In the genomic region with DNA sequence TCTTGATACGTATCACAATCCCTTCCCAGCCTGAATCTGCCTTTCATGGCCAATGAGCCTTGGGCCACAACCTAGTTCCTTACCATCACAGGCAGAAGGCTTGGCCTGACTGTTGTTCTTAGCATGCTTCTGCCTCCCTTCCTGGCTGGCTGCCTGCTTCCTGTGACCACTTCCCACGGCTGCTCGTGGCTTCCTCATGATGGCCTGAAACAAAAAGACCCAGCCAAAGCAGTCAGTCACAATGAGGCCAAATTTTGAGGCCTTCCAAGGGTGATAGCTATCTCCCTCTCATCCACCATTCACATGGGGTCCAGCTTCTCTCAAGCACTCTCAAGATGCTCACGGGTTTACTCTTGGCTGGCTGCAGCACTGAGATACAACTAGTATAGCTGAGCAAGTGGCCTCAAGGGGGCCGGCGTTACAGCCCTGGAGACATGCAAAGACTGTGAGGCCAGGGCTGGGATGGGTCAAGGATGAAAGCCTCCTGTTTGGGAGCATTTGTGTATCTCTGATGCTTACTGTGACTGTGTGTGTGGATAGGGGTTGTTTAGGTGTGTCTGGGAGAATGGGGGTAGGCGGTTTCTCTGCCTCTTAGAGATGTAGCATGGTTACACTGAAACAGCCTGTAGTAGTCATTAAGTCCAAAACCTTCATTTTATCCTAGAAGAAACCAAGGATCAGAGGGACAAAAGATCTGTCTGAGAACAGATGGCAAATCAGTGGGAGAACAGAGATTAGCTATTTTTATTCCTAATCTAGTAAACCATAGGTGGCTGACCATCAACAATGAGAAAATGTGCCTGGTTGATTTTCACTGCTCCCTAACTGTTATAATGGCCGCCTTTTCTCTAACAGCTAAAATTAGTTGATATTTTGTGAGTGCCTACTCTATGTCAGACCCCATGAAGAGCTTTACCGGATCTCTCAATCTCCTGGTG, we compare ENCODE assay signal across 2 cellular contexts.
TF ChIP-seq lines count a peak whose summit lies in the region.

No MANE protein-coding gene starts in this region.

TF ChIP-seq in IMR-90, 13 proteins besides CTCF, POLR2A, EP300 and RAD21:
- TF ChIP-seq RFX5 (IDR thresholded peaks at IDR 0.05; ENCODE audit: low read depth, low read length) (no peak), FOS (IDR thresholded peaks at IDR 0.05; ENCODE audit: low read depth, low read length) (no peak), NFE2L2 (IDR thresholded peaks at IDR 0.05; ENCODE audit: low read depth, low read length) (no peak), SMC3 (IDR thresholded peaks at IDR 0.05; ENCODE audit: low read depth, low read length) (no peak), BHLHE40 (IDR thresholded peaks at IDR 0.05; ENCODE audit: low read depth, low read length) (no peak), MXI1 (IDR thresholded peaks at IDR 0.05; ENCODE audit: borderline replicate concordance, low read depth, low read length) (no peak), CHD1 (IDR thresholded peaks at IDR 0.05; ENCODE audit: low read depth, low read length) (no peak), CEBPB (IDR thresholded peaks at IDR 0.05; ENCODE audit: low read depth, low read length) (no peak), MAFK (IDR thresholded peaks at IDR 0.05; ENCODE audit: low read depth, low read length) (no peak), RCOR1 (IDR thresholded peaks at IDR 0.05; ENCODE audit: insufficient replicate concordance, low read length) (no peak)
- TF ChIP-seq, protein P1, sequence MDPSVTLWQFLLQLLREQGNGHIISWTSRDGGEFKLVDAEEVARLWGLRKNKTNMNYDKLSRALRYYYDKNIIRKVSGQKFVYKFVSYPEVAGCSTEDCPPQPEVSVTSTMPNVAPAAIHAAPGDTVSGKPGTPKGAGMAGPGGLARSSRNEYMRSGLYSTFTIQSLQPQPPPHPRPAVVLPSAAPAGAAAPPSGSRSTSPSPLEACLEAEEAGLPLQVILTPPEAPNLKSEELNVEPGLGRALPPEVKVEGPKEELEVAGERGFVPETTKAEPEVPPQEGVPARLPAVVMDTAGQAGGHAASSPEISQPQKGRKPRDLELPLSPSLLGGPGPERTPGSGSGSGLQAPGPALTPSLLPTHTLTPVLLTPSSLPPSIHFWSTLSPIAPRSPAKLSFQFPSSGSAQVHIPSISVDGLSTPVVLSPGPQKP (IDR thresholded peaks at IDR 0.05; ENCODE audit: borderline replicate concordance, low read depth, low read length): no peak
- TF ChIP-seq, protein P2, sequence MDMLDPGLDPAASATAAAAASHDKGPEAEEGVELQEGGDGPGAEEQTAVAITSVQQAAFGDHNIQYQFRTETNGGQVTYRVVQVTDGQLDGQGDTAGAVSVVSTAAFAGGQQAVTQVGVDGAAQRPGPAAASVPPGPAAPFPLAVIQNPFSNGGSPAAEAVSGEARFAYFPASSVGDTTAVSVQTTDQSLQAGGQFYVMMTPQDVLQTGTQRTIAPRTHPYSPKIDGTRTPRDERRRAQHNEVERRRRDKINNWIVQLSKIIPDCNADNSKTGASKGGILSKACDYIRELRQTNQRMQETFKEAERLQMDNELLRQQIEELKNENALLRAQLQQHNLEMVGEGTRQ (IDR thresholded peaks at IDR 0.05; ENCODE audit: low read depth, low read length): no peak

TF ChIP-seq in K562, 482 proteins besides CTCF, POLR2A, EP300 and RAD21:
- no peak for TF ChIP-seq MIER1 (IDR thresholded peaks at IDR 0.05; ENCODE audit: low read depth)
- TF ChIP-seq, protein P3, sequence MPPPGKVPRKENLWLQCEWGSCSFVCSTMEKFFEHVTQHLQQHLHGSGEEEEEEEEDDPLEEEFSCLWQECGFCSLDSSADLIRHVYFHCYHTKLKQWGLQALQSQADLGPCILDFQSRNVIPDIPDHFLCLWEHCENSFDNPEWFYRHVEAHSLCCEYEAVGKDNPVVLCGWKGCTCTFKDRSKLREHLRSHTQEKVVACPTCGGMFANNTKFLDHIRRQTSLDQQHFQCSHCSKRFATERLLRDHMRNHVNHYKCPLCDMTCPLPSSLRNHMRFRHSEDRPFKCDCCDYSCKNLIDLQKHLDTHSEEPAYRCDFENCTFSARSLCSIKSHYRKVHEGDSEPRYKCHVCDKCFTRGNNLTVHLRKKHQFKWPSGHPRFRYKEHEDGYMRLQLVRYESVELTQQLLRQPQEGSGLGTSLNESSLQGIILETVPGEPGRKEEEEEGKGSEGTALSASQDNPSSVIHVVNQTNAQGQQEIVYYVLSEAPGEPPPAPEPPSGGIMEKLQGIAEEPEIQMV (tag; conservative IDR thresholded peaks at IDR 0.05; ENCODE audit: low read depth): no peak
- TF ChIP-seq NUFIP1 (IDR thresholded peaks at IDR 0.05; ENCODE audit: partially characterized antibody): no peak
